1 cellular context compared by ENCODE assay signal in genomic region chr10:44316187-44316921, GRCh38.
TF ChIP-seq lines count a peak whose summit lies in the region.

No MANE protein-coding gene starts in this region.

TF ChIP-seq in HEK293, 187 proteins besides CTCF, POLR2A, EP300 and RAD21 (continued from another document):
- TF ChIP-seq PBX3 (CRISPR knock-in tag; IDR thresholded peaks at IDR 0.05) (no peak), SP2 (tag by site-specific recombination; IDR thresholded peaks at IDR 0.05) (peak; percentile 91), ZNF341 (tag by site-specific recombination; IDR thresholded peaks at IDR 0.05; ENCODE audit: low read depth) (peak; percentile 33; the same call in 1 of the 2 replicates), PATZ1 (tag by site-specific recombination; IDR thresholded peaks at IDR 0.05) (0 out of 2 replicates have a peak, but pooled peaks have one; percentile 30), ZNF76 (tag by site-specific recombination; IDR thresholded peaks at IDR 0.05; ENCODE audit: borderline replicate concordance, low read depth) (peak; percentile 46; the same call in 1 of the 2 replicates), IKZF3 (tag by site-specific recombination; IDR thresholded peaks at IDR 0.05) (no peak), BCL6B (tag by site-specific recombination; IDR thresholded peaks at IDR 0.05) (peak; percentile 80), ZNF623 (tag by site-specific recombination; IDR thresholded peaks at IDR 0.05) (no peak), EGR2 (tag by site-specific recombination; IDR thresholded peaks at IDR 0.05; ENCODE audit: low read depth) (peak; percentile 88), KLF9 (tag by site-specific recombination; IDR thresholded peaks at IDR 0.05; ENCODE audit: low read depth) (peak; percentile 73), PRDM10 (tag by site-specific recombination; IDR thresholded peaks at IDR 0.05) (peak; percentile 60; the same call in 1 of the 2 replicates)
TF ChIP-seq in HEK293: peak in this region for 10.
